Comparison of ENCODE assay signal across 8 cellular contexts in the genomic region with DNA sequence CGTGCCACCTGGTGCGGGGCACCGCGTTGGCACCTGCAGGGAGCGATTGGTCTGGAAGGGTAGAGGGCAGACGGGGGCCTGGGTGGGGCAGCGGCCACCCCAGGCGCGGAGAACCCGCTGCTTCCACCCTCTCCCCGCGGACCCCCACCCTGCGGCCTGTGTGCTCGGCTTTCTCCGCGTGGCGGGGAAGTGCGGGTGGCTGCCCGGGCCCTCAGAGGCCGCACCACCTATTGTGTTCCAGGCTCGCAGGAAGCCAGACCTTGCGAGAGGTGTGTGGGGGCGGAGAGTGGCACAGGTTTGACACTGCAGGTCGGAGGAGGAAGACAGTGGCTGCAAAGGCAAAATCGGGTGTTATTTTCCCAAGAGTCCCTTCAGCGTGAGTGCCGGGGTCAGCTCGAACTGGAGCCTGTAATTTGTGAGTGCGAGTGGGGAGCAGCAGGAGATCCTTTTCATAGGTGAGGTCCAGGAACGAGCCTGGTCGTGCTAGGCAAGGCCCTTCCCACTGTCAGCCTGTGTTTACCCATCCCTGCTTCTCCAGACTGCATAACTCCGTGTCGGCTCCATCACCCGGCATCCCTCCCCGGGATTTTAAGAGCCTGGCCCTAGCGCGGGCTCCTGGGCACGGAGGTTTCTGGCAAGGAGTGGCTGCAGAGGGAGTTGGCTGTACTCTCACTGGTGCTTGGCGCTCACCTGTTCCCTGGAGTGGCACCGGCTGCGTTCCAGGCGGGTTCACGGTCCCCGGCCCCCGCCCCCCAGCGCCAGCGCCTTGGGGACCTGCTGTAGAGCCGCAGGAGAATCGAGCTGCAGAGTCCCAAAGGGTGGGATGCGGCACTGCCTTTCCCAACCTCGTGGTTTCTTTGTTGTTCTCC. TPM values are rescaled to one million over a fixed set of nuclear protein-coding genes. Genes with fewer than 3 reads are reported as not detected.
DNase-seq lines count a peak whose midpoint lies in the region; ATAC-seq and TF ChIP-seq lines count a peak whose summit lies in the region.

No MANE protein-coding gene starts in this region.

- no peaks in the 10 kb centered on the region for H3K36me3 Mint-ChIP-seq in effector memory CD8-positive, alpha-beta T cell (ENCODE audit: insufficient read depth)

- TF ChIP-seq CTCF in heart right ventricle (IDR thresholded peaks at IDR 0.05) (no peak), prostate gland (IDR thresholded peaks at IDR 0.05) (no peak)

- TF ChIP-seq POLR2A in prostate gland (IDR thresholded peaks at IDR 0.05) = no peak

- H3K4me1 Mint-ChIP-seq in effector memory CD8-positive, alpha-beta T cell (ENCODE audit: low read depth in 2 of 2) = peaks cover 13 to 15% of the 10 kb centered on the region in 2 donors

- H3K4me3 Mint-ChIP-seq in effector memory CD8-positive, alpha-beta T cell = peak overlapping the region; percentile 81 to 82

- 3 to 4% methylated on average over 48 to 51 of the region's 51 CpGs for whole genome bisulfite sequencing in heart right ventricle, 2 donors
- WGBS in prostate gland = 4% methylated on average over 42 of the region's 51 CpGs

- ATAC-seq in heart right ventricle (peak in 4 of 8 donors; percentile 8 to 47 (median 23)), GM18907 (IDR thresholded peaks at IDR 0.05; ENCODE audit: unreplicated experiment) (no peak), GM18520 (IDR thresholded peaks at IDR 0.05; ENCODE audit: unreplicated experiment) (no peak)
- ATAC-seq in effector memory CD8-positive, alpha-beta T cell (replicated peaks) = peak; percentile 27

- peaks cover 0 to 13% (median 6%) of the 10 kb centered on the region in 11 donors for H3K9me3 ChIP-seq in heart right ventricle
- H3K9me3 ChIP-seq in prostate gland = no peaks in the 10 kb centered on the region

- peaks cover 66 to 77% of the 10 kb centered on the region in 2 donors for H3K27me3 Mint-ChIP-seq in effector memory CD8-positive, alpha-beta T cell

- no peaks in the 10 kb centered on the region for H3K9me3 Mint-ChIP-seq in effector memory CD8-positive, alpha-beta T cell

- H3K4me3 ChIP-seq in heart right ventricle (peak overlapping the region; percentile 36 to 65 (median 50)), prostate gland (peak overlapping the region; percentile 24 to 29)

- intact Hi-C loops in heart right ventricle (cut with DNase I) = no loop called here
- intact Hi-C loops in cardiac septum (cut with DNase I) = no loop called here
- intact Hi-C loops in prostate gland (cut with DNase I) = no loop called here

- DNase-seq in heart right ventricle = no peak
- DNase-seq in cardiac septum (ENCODE audit: low spot score) = no peak
- peak; percentile 83 for DNase-seq in NCI-H748 (lab: John Stamatoyannopoulos, UW; ENCODE audit: unreplicated experiment)
- no peak for DNase-seq in effector memory CD8-positive, alpha-beta T cell
- no peak for DNase-seq in prostate gland (ENCODE audit: low spot score)
- DNase-seq in AG08396 (ENCODE audit: low spot score) = no peak

- H3K27me3 ChIP-seq in heart right ventricle (peaks cover 4 to 76% (median 55%) of the 10 kb centered on the region in 7 donors), prostate gland (replicated peaks; ENCODE audit: insufficient read depth) (no peaks in the 10 kb centered on the region)

- peaks cover 4 to 30% (median 24%) of the 10 kb centered on the region in 9 donors for H3K4me1 ChIP-seq in heart right ventricle
- H3K4me1 ChIP-seq in prostate gland (replicated peaks) = peaks cover 5% of the 10 kb centered on the region

- H3K27ac ChIP-seq in heart right ventricle = no peak overlapping the region
- no peak overlapping the region for H3K27ac ChIP-seq in prostate gland

- H3K36me3 ChIP-seq in heart right ventricle (no peaks in the 10 kb centered on the region), prostate gland (no peaks in the 10 kb centered on the region)

- no peak overlapping the region for H3K27ac Mint-ChIP-seq in effector memory CD8-positive, alpha-beta T cell

RNA-seq across cellular contexts. Expression of a gene that starts 0.9 kb away (rescaled TPM):
- total RNA-seq in heart right ventricle (1 to 10 TPM in 2 of 10 donors, under 1 TPM in 8; 0.36 to 2.4 (median 0.66) TPM), cardiac septum (1.8 TPM), prostate gland (10 to 100 TPM; 17.2 to 19.2 TPM)
- 1 to 10 TPM in 1 of 2 donors, under 1 TPM in 1; 0.51 to 1.2 TPM for polyA plus RNA-seq in heart right ventricle
